ENCODE assay signal across 8 cellular contexts in genomic region chr18:62714671-62715438, GRCh38. TPM values are rescaled to one million over a fixed set of nuclear protein-coding genes. Genes with fewer than 3 reads are reported as not detected.
DNase-seq lines count a peak whose midpoint lies in the region; ATAC-seq, FAIRE-seq and TF ChIP-seq lines count a peak whose summit lies in the region.

No MANE protein-coding gene starts in this region.

- H3K4me1 ChIP-seq in heart left ventricle (peaks cover 0 to 35% (median 17%) of the 10 kb centered on the region in 12 donors), trophoblast cell (ENCODE audit: control insufficient read depth in 1 of 2, insufficient read depth in 2 of 2, low read length in 2 of 2) (peaks cover 2% of the 10 kb centered on the region in 2 experiments), transverse colon (peaks cover 6 to 41% (median 20%) of the 10 kb centered on the region in 4 donors)

- H3K9ac ChIP-seq in trophoblast cell (ENCODE audit: low read length) = no peak overlapping the region

- no peak for TF ChIP-seq POLR2A in GM12892 (IDR thresholded peaks at IDR 0.05; ENCODE audit: low read depth, low read length)
- no peak for TF ChIP-seq POLR2A in heart left ventricle (IDR thresholded peaks at IDR 0.05)
- peak; percentile 75 for TF ChIP-seq POLR2A in transverse colon (IDR thresholded peaks at IDR 0.05)

- H4K12ac ChIP-seq in trophoblast cell (ENCODE audit: low read depth, low read length) = peak overlapping the region; percentile 35

- peak; percentile 97 for FAIRE-seq in GM12892 (lab: Jason Lieb, UNC)

- peak; percentile 76 for ATAC-seq in HG02852 (IDR thresholded peaks at IDR 0.05; ENCODE audit: unreplicated experiment)
- ATAC-seq in T-cell (replicated peaks in 1 of 4) = peak; percentile 72 to 81 (median 75)
- peak; percentile 96 to 99 (median 99) for ATAC-seq in heart left ventricle

- H3K36me3 ChIP-seq in heart left ventricle = no peaks in the 10 kb centered on the region
- no peaks in the 10 kb centered on the region for H3K36me3 ChIP-seq in trophoblast cell (ENCODE audit: control insufficient read depth in 1 of 2, insufficient read depth in 2 of 2, low read length in 2 of 2)
- no peaks in the 10 kb centered on the region for H3K36me3 ChIP-seq in transverse colon

- H3K27me3 ChIP-seq in heart left ventricle (no peaks in the 10 kb centered on the region), trophoblast cell (ENCODE audit: insufficient read depth, low read length) (no peaks in the 10 kb centered on the region), transverse colon (no peaks in the 10 kb centered on the region)

- H2BK5ac ChIP-seq in trophoblast cell (ENCODE audit: low read depth, low read length, poor library complexity) = peak overlapping the region; percentile 89

- H2BK12ac ChIP-seq in trophoblast cell (ENCODE audit: low read length) = peak overlapping the region; percentile 82

- 2 to 5% (median 3%) methylated on average over 16 to 50 of the region's 50 CpGs for WGBS in heart left ventricle, 4 donors
- no CpG with 5 or more reads among the region's 50 CpGs for WGBS in trophoblast cell (ENCODE audit: extremely low coverage, insufficient coverage, insufficient read length)
- WGBS in transverse colon (ENCODE audit: low coverage in 1 of 2), 2 donors = 3% methylated on average over 47 of the region's 50 CpGs; no CpG with 5 or more reads in 1 of the 2 donors

- peak overlapping the region; percentile 100 for H2AFZ ChIP-seq in trophoblast cell (ENCODE audit: insufficient read depth, low read length, poor library complexity)

- peak overlapping the region; percentile 49 for H3K18ac ChIP-seq in trophoblast cell (ENCODE audit: low read length)

- peak overlapping the region; percentile 77 for H2BK120ac ChIP-seq in trophoblast cell (ENCODE audit: insufficient read depth, low read length, poor library complexity)

- peak overlapping the region; percentile 56 to 88 (median 76) for H3K4me3 ChIP-seq in heart left ventricle
- peak overlapping the region; percentile 99 for H3K4me3 ChIP-seq in trophoblast cell (ENCODE audit: low read depth, low read length)
- peak overlapping the region; percentile 74 to 86 (median 79) for H3K4me3 ChIP-seq in transverse colon

- intact Hi-C loops in heart left ventricle (cut with DNase I) = loop anchor here (1.0 to 10.0 kb wide), 23 partner anchors 82 to 710 kb away; partner anchors contain the start of genes ZCCHC2 (in 3 of the 10), PIGN (in 2 of the 10), RELCH (in 2 of the 10) and VPS4B (in 2 of the 10)
- intact Hi-C loops in transverse colon (cut with DNase I; ENCODE audit: low total_unique reads) = loop anchor here (5.0 to 10.0 kb wide), 2 partner anchors 130 to 267 kb away; no protein-coding TSS in a partner anchor

- POLR2A ChIA-PET in T-cell (lab: Charles Lee) = interaction anchor here (0.5 to 1.0 kb wide), 8 partner anchors 70 to 738 kb away, joined by 3 to 8 read pairs (median 4); partner anchors contain the start of genes PIGN (in 1 of the 2), RELCH (in 1 of the 2) and ZCCHC2 (in 1 of the 2)

- CTCF ChIA-PET in T-cell (lab: Charles Lee) = interaction anchor here (0.5 to 2.3 kb wide), 26 partner anchors 20 to 1160 kb away, joined by 3 to 26 read pairs (median 4); partner anchors contain the start of genes PIGN (in 1 of the 2) and RELCH (in 1 of the 2)

- H3K14ac ChIP-seq in trophoblast cell (ENCODE audit: low read length) = peak overlapping the region; percentile 85

- H3K27ac ChIP-seq in heart left ventricle = peak overlapping the region; percentile 66 to 98 (median 91)
- H3K27ac ChIP-seq in trophoblast cell (ENCODE audit: low read depth, low read length) = peak overlapping the region; percentile 97
- H3K27ac ChIP-seq in transverse colon = peak overlapping the region; percentile 97 to 99 (median 98)

- in situ Hi-C loops in transverse colon (cut with MboI; ENCODE audit: low pct_ligation_motif_present in 1 of 4, low pct_unique_long_range_greater_than_20kb in 1 of 4, low sequenced_read_pairs in 3 of 4) = loop anchor here (10.0 to 25.0 kb wide), 6 partner anchors 240 to 722 kb away; partner anchors contain the start of genes PIGN (in 1 of the 4) and RELCH (in 1 of the 4)

- peak overlapping the region; percentile 83 for H4K91ac ChIP-seq in trophoblast cell (ENCODE audit: low read depth, low read length)

- H3K79me1 ChIP-seq in trophoblast cell (ENCODE audit: low read length) = peaks cover 15% of the 10 kb centered on the region

- H3K36me3 Mint-ChIP-seq in T-cell = no peaks in the 10 kb centered on the region

- H3K27me3 Mint-ChIP-seq in T-cell = no peaks in the 10 kb centered on the region

- DNase-seq in GM12892 (ENCODE audit: insufficient read length) (peak; percentile 78), NCI-H1436 treated with DMSO at 0.1 percent for 48 hours (lab: John Stamatoyannopoulos, UW) (peak; percentile 97), T-cell (peak; percentile 66 to 95 (median 80)), amniotic epithelial cell (ENCODE audit: low read depth) (peak; percentile 100), heart left ventricle (peak; percentile 100), trophoblast cell (peak; percentile 100), transverse colon (peak; percentile 100)

- H3K9me3 Mint-ChIP-seq in T-cell = no peaks in the 10 kb centered on the region

- peak overlapping the region; percentile 29 for H2AK5ac ChIP-seq in trophoblast cell (ENCODE audit: low read length)

- H3K4ac ChIP-seq in trophoblast cell (ENCODE audit: low read depth, low read length) = peak overlapping the region; percentile 60

- H3K9me3 ChIP-seq in heart left ventricle (no peaks in the 10 kb centered on the region), trophoblast cell (ENCODE audit: insufficient read depth, low read depth, low read length) (peaks cover 2% of the 10 kb centered on the region), transverse colon (no peaks in the 10 kb centered on the region)

- H3K4me3 Mint-ChIP-seq in T-cell = peak overlapping the region; percentile 88 to 92 (median 89)

- H3K4me2 ChIP-seq in trophoblast cell (ENCODE audit: low read length) = peak overlapping the region; percentile 73

- peak; percentile 14 for TF ChIP-seq EP300 in transverse colon (IDR thresholded peaks at IDR 0.05; ENCODE audit: low read depth)

- peak overlapping the region; percentile 95 to 96 for H3K27ac Mint-ChIP-seq in T-cell

- TF ChIP-seq CTCF in heart left ventricle (IDR thresholded peaks at IDR 0.05) (peak; percentile 65 to 95 (median 84)), transverse colon (IDR thresholded peaks at IDR 0.05) (peak; percentile 64 to 86 (median 73))

- peaks cover 33 to 36% (median 36%) of the 10 kb centered on the region in 3 donors for H3K4me1 Mint-ChIP-seq in T-cell

- no peak overlapping the region for H3K23ac ChIP-seq in trophoblast cell (ENCODE audit: low read length)

- peaks cover 11% of the 10 kb centered on the region for H3K79me2 ChIP-seq in trophoblast cell (ENCODE audit: control insufficient read depth, insufficient read depth, low read length, poor library complexity)

- peak overlapping the region; percentile 82 for H4K8ac ChIP-seq in trophoblast cell (ENCODE audit: low read depth, low read length)

RNA-seq across cellular contexts. Expression of gene PHLPP1, which starts 0.5 kb away (rescaled TPM):
- 3.1 TPM for polyA plus RNA-seq in GM12892 (2012; ENCODE audit: missing spikeins)
- total RNA-seq in T-cell = 10 to 100 TPM in 1 of 5 donors, 1 to 10 TPM in 4; 6.9 to 11.5 (median 7.4) TPM
- total RNA-seq in heart left ventricle = 10 to 100 TPM in 1 of 9 donors, 1 to 10 TPM in 8; 4.9 to 11.1 (median 6.3) TPM
- 1 to 10 TPM; 1.7 to 2.6 TPM for polyA plus RNA-seq in heart left ventricle
- 29.4 and 30.9 TPM in 2 replicates for polyA plus RNA-seq in trophoblast cell (2013)
- total RNA-seq in transverse colon = 10 to 100 TPM; 17.7 to 29.5 (median 25.5) TPM

Comparison
In these comparisons a context has a peak if more than half of its experiments do, and no peak if none do; other contexts are left out.
1. Peak in every context shown above with its lines: DNase-seq, ATAC-seq, H3K4me3 ChIP-seq and H3K27ac ChIP-seq.